9 cellular contexts compared by ENCODE assay signal in the genomic region with DNA sequence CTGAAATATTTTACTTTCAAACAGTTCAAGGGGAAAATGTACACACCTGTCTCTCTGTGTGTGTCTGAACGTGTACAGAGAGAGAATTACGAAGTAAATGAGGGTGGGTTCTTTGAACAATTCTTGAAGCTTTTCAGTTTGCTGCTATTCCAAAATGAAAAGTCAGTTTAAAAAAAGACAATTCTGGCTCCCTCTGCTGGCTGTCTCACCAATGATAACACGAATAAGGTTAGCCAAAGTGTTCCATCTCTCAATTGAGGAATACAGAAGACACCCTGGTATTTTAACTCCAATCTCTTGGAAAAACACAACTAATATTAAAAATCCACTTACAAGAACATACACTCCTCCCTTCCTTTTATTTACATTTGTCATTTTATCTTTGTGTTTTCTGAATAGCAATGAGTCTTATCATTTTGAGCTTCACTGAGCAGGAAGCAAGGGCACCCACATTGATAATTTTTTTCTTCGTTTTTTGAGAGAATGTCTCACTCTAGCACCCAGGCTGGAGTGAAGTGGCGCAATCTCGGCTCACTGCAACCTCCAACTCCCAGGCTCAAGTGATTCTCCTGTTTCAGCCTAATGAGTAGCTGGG. TPM values are rescaled to one million over a fixed set of nuclear protein-coding genes. Genes with fewer than 3 reads are reported as not detected.
DNase-seq lines count a peak whose midpoint lies in the region; ATAC-seq, FAIRE-seq and TF ChIP-seq lines count a peak whose summit lies in the region.
"Had no signal": no experiment of that assay in that cellular context is flagged by ENCODE, and none has a peak within 500 bp of the region (broad histone marks: within the 10 kb centered on the region; RNA-seq: fewer than 3 reads in every experiment).

No MANE protein-coding gene starts in this region.

- FAIRE-seq in G401.6 (lab: Jason Lieb, UNC), result peak; percentile 96
- FAIRE-seq: frontal cortex had no signal

- intact Hi-C loops in body of pancreas (cut with DNase I), result no loop called here

- TF ChIP-seq POLR2A in body of pancreas (IDR thresholded peaks at IDR 0.05) (no peak), suprapubic skin (IDR thresholded peaks at IDR 0.05) (no peak)

- DNase-seq in AG09319 (ENCODE audit: extremely low read depth, low read depth) (no peak), NCI-H2227 treated with DMSO at 0.1 percent for 48 hours (lab: John Stamatoyannopoulos, UW) (peak; percentile 64), body of pancreas (peak in 3 of 4 donors; percentile 21 to 41 (median 28)), ureter (ENCODE audit: low spot score) (no peak), GM19238 (ENCODE audit: insufficient read length, low spot score) (no peak), suprapubic skin (ENCODE audit: low spot score in 2 of 2) (no peak)

- H3K36me3 ChIP-seq in body of pancreas (replicated peaks in 1 of 2; ENCODE audit: insufficient read depth in 1 of 2, low read depth in 2 of 2) (peaks cover 7 to 35% of the 10 kb centered on the region in 2 donors), liver (ENCODE audit: control insufficient read depth in 4 of 4, insufficient read depth in 3 of 4, low read depth in 1 of 4, low read length in 3 of 4) (peaks cover 14 to 67% (median 48%) of the 10 kb centered on the region in 4 donors), suprapubic skin (peaks cover 95% of the 10 kb centered on the region)

- WGBS in body of pancreas, 2 donors, result 59 to 63% methylated on average over 6 of the region's 6 CpGs
- WGBS in liver, result 60% methylated on average over 6 of the region's 6 CpGs
- WGBS in suprapubic skin, result 55% methylated on average over 6 of the region's 6 CpGs

- no peak overlapping the region for H3K27ac ChIP-seq in body of pancreas
- no peak overlapping the region for H3K27ac ChIP-seq in liver (ENCODE audit: low read depth in 1 of 2, low read length in 2 of 2)
- no peak overlapping the region for H3K27ac ChIP-seq in suprapubic skin

- no peaks in the 10 kb centered on the region for H3K9me3 ChIP-seq in body of pancreas
- no peaks in the 10 kb centered on the region for H3K9me3 ChIP-seq in liver (ENCODE audit: control insufficient read depth in 4 of 4, low read length in 3 of 4)
- no peaks in the 10 kb centered on the region for H3K9me3 ChIP-seq in suprapubic skin

- no peak for ATAC-seq in body of pancreas

- no peak for TF ChIP-seq EP300 in suprapubic skin (IDR thresholded peaks at IDR 0.05)

- no peak overlapping the region for H3K9ac ChIP-seq in liver (ENCODE audit: low read depth in 1 of 2, low read length in 2 of 2)

- H3K4me3 ChIP-seq in body of pancreas, result no peak overlapping the region
- no peak overlapping the region for H3K4me3 ChIP-seq in liver (ENCODE audit: low read depth in 1 of 3, low read length in 3 of 3)
- H3K4me3 ChIP-seq in suprapubic skin, result no peak overlapping the region

- peak; percentile 59 to 67 for TF ChIP-seq RAD21 in liver (IDR thresholded peaks at IDR 0.05)

- H3K27me3 ChIP-seq in body of pancreas, result no peaks in the 10 kb centered on the region
- no peaks in the 10 kb centered on the region for H3K27me3 ChIP-seq in liver (ENCODE audit: control insufficient read depth in 4 of 4, insufficient read depth in 4 of 4, low read length in 3 of 4)
- no peaks in the 10 kb centered on the region for H3K27me3 ChIP-seq in suprapubic skin

- H3K4me1 ChIP-seq in body of pancreas (no peaks in the 10 kb centered on the region), liver (ENCODE audit: control insufficient read depth in 4 of 4, insufficient read depth in 4 of 4, low read length in 3 of 4) (no peaks in the 10 kb centered on the region), suprapubic skin (no peaks in the 10 kb centered on the region)

- TF ChIP-seq CTCF in AG09319 (IDR thresholded peaks at IDR 0.05; ENCODE audit: low read depth, low read length) (peak; percentile 61), body of pancreas (IDR thresholded peaks at IDR 0.05) (peak in 6 of 7 experiments; percentile 24 to 44 (median 32)), liver (IDR thresholded peaks at IDR 0.05; ENCODE audit: low read depth, low read length, missing input control) (peak; percentile 44), suprapubic skin (IDR thresholded peaks at IDR 0.05) (peak in 1 of 2 donors; percentile 47)

TF ChIP-seq in liver, 16 proteins besides CTCF, POLR2A, EP300 and RAD21:
- TF ChIP-seq GABPA (IDR thresholded peaks at IDR 0.05 in 1 of 2, conservative IDR thresholded peaks at IDR 0.05 in 1 of 2), result no peak
- TF ChIP-seq EGR1 (IDR thresholded peaks at IDR 0.05; ENCODE audit: low read depth in 2 of 2), result no peak
- TF ChIP-seq SP1 (IDR thresholded peaks at IDR 0.05), result no peak
- no peak for TF ChIP-seq JUND (IDR thresholded peaks at IDR 0.05)

RNA-seq across cellular contexts. Expression of gene EFTUD2, which starts 20.5 kb away (rescaled TPM):
- total RNA-seq in body of pancreas (10 to 100 TPM; 31.6 to 49.8 TPM), liver (10 to 100 TPM; 45.8 to 84.3 TPM), ureter (140 TPM), suprapubic skin (100 to 1,000 TPM in 2 of 4 donors, 10 to 100 TPM in 2; 46.6 to 114 (median 94.7) TPM)
- 10 to 100 TPM; 19.8 to 20.9 TPM for polyA plus RNA-seq in liver

RNA-seq across cellular contexts. Expression of gene HIGD1B, which starts 31.0 kb away (rescaled TPM):
- total RNA-seq in body of pancreas (1 to 10 TPM in 1 of 2 donors, not detected in 1; 9.6 TPM), liver (not detected), ureter (3.2 TPM), suprapubic skin (not detected)
- polyA plus RNA-seq in liver, result under 1 TPM; 0.28 to 0.43 TPM

RNA-seq across cellular contexts. Expression of gene GFAP, which starts 36.6 kb away (rescaled TPM):
- total RNA-seq in body of pancreas (1 to 10 TPM; 2.0 to 7.0 TPM), liver (under 1 TPM; 0.33 to 0.42 TPM), ureter (0.81 TPM), suprapubic skin (1 to 10 TPM in 1 of 4 donors, under 1 TPM in 1, not detected in 2; 0.72 to 5.9 TPM)
- under 1 TPM in 1 of 2 donors, not detected in 1; 0.24 TPM for polyA plus RNA-seq in liver

RNA-seq across cellular contexts. Expression of gene GJC1, which starts 48.6 kb away (rescaled TPM):
- 1 to 10 TPM; 1.6 to 2.6 TPM for total RNA-seq in body of pancreas
- total RNA-seq in liver, result 1 to 10 TPM; 1.2 to 1.4 TPM
- polyA plus RNA-seq in liver, result under 1 TPM; 0.17 to 0.37 TPM
- total RNA-seq in ureter, result 44.0 TPM
- 1 to 10 TPM; 1.1 to 7.8 (median 1.9) TPM for total RNA-seq in suprapubic skin

Comparison
In these comparisons a context has a peak if more than half of its experiments do, and no peak if none do; other contexts are left out.
1. DNase-seq: peak in NCI-H2227 treated with DMSO at 0.1 percent for 48 hours (single experiment) and body of pancreas (3 of 4); none in AG09319 (single experiment), ureter (single experiment), GM19238 (single experiment) and suprapubic skin (0 of 2).